In the genomic region with DNA sequence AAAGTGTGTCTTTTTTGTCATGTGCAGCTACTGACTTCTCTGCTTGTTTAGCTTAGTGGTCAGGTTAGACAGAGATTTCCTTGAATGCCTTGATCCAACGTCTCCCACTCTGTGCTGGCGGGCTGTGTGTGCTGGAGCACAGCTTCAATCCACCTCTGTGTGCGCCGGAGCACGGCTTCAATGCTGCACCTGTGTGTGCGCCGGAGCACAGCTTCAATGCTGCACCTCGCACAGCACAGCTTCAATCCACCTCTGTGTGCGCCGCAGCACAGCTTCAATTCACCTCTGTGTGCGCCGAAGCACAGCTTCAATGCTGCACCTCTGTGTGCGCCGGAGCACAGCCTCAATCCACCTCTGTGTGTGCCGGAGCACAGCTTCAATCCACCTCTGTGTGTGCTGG, we compare ENCODE assay signal across 20 cellular contexts.
"Had no signal": no experiment of that assay in that cellular context is flagged by ENCODE, and none has a peak within 500 bp of the region (broad histone marks: within the 10 kb centered on the region; RNA-seq: fewer than 3 reads in every experiment).

No MANE protein-coding gene starts in this region.

- H3K36me3 ChIP-seq: adrenal gland, colonic mucosa, esophagus squamous epithelium, prostate gland, tibial artery, vagina had no signal

- DNase-seq: activated CD4-positive, alpha-beta T cell treated with anti-CD3 and anti-CD28 coated beads, Interleukin-2, amount 50 U/mL, for 1 hour; activated CD4-positive, CD25-positive, alpha-beta regulatory T cell; activated CD8-positive, alpha-beta memory T cell treated with anti-CD3 and anti-CD28 coated beads for 24 hours; activated naive CD4-positive, alpha-beta T cell treated with anti-CD3 and anti-CD28 coated beads, Interleukin-2, amount 50 U/mL, for 16 hours; adrenal gland; caudate nucleus; colonic mucosa; esophagus squamous epithelium; islet precursor cell; left ventricle myocardium superior; occipital lobe; T-helper 2 cell had no signal

- ATAC-seq: left ventricle myocardium superior; natural killer cell treated with Interleukin-12 subunit alpha and Interleukin-12 subunit beta and Interleukin-15 and Interleukin-18, amount 100 ng/mL, for 72 hours; right cardiac atrium had no signal

- H3K79me2 ChIP-seq: hepatocyte had no signal

- H2AFZ ChIP-seq: hepatocyte had no signal

- H3K9me3 ChIP-seq: adrenal gland, colonic mucosa, esophagus squamous epithelium, prostate gland, vagina had no signal

- H3K4me2 ChIP-seq: hepatocyte had no signal

- FAIRE-seq: endothelial cell of umbilical vein, TTC549 had no signal

- H3K9me3 Mint-ChIP-seq: natural killer cell treated with Interleukin-12 subunit alpha and Interleukin-12 subunit beta and Interleukin-15 and Interleukin-18, amount 100 ng/mL, for 72 hours had no signal

- H3K4me1 ChIP-seq: adrenal gland, colonic mucosa, esophagus squamous epithelium, prostate gland, tibial artery had no signal

- H3K4me3 ChIP-seq: adrenal gland, colonic mucosa, esophagus squamous epithelium, hepatocyte, prostate gland, tibial artery, vagina had no signal

- H3K27ac Mint-ChIP-seq: natural killer cell treated with Interleukin-12 subunit alpha and Interleukin-12 subunit beta and Interleukin-15 and Interleukin-18, amount 100 ng/mL, for 72 hours had no signal

- H3K27me3 ChIP-seq: adrenal gland, colonic mucosa, hepatocyte, vagina had no signal

- H3K4me3 Mint-ChIP-seq: natural killer cell treated with Interleukin-12 subunit alpha and Interleukin-12 subunit beta and Interleukin-15 and Interleukin-18, amount 100 ng/mL, for 72 hours had no signal

- H3K36me3 Mint-ChIP-seq: natural killer cell treated with Interleukin-12 subunit alpha and Interleukin-12 subunit beta and Interleukin-15 and Interleukin-18, amount 100 ng/mL, for 72 hours had no signal

- H3K27ac ChIP-seq: adrenal gland, colonic mucosa, esophagus squamous epithelium, hepatocyte, prostate gland, tibial artery, vagina had no signal
